25 cellular contexts compared by ENCODE assay signal in genomic region chr2:177000408-177000807, GRCh38.
DNase-seq lines count a peak whose midpoint lies in the region; ATAC-seq and TF ChIP-seq lines count a peak whose summit lies in the region.
"Had no signal": no experiment of that assay in that cellular context is flagged by ENCODE, and none has a peak within 500 bp of the region (broad histone marks: within the 10 kb centered on the region; RNA-seq: fewer than 3 reads in every experiment).

No MANE protein-coding gene starts in this region.

- peak overlapping the region; percentile 40 to 79 (median 67); a peak in 20 of 22 replicates for H3K4me2 ChIP-seq in BLaER1 treated with 17β-estradiol and CSF1 and Interleukin-3, amounts not matched to agents 10 nM and 100 nM
- no peak overlapping the region for H3K4me2 ChIP-seq in GM23338
- H3K4me2 ChIP-seq: A549 had no signal

- no peak; the same call in 2 of the 3 replicates for ATAC-seq in GM23338
- ATAC-seq in WTC11, result no peak
- ATAC-seq in HG03521 (IDR thresholded peaks at IDR 0.05; ENCODE audit: unreplicated experiment), result no peak
- ATAC-seq: A549, HepG2 had no signal

- H3K9me3 Mint-ChIP-seq in GM23338 (no peaks in the 10 kb centered on the region), WTC11 (peaks cover 5% of the 10 kb centered on the region; the same call in 1 of the 2 replicates), nephron (peaks cover 3% of the 10 kb centered on the region)

- H3K36me3 Mint-ChIP-seq in GM23338 (ENCODE audit: low read depth) (no peaks in the 10 kb centered on the region), WTC11 (no peaks in the 10 kb centered on the region), nephron (ENCODE audit: low read depth) (no peaks in the 10 kb centered on the region)
- H3K36me3 Mint-ChIP-seq: CD4-positive, alpha-beta memory T cell had no signal

- H3K4me1 ChIP-seq in BLaER1 treated with 17β-estradiol and CSF1 and Interleukin-3, amounts not matched to agents 10 nM and 100 nM, result peaks cover 39 to 45% (median 42%) of the 10 kb centered on the region in 10 experiments
- H3K4me1 ChIP-seq in GM23338 (ENCODE audit: insufficient read depth), result 0 out of 2 replicates have a peak, but pooled peaks cover 9% of the 10 kb centered on the region
- H3K4me1 ChIP-seq: SJCRH30 had no signal

- H3K27ac ChIP-seq in BLaER1 treated with 17β-estradiol and CSF1 and Interleukin-3, amounts not matched to agents 10 nM and 100 nM, result peak overlapping the region in 8 of 11 experiments; percentile 33 to 87 (median 76); a peak in 12 of 22 replicates
- H3K27ac ChIP-seq in GM23338 (ENCODE audit: low read depth), result no peak overlapping the region
- H3K27ac ChIP-seq: A549, SJCRH30 had no signal

- no peak overlapping the region for H2AFZ ChIP-seq in GM23338

- H3K79me2 ChIP-seq in GM23338 (replicated peaks; ENCODE audit: insufficient read depth), result no peaks in the 10 kb centered on the region

- no peaks in the 10 kb centered on the region for H3F3A ChIP-seq in GM23338 (replicated peaks; ENCODE audit: low read depth)

- H3K36me3 ChIP-seq in BLaER1 treated with 17β-estradiol and CSF1 and Interleukin-3, amounts not matched to agents 10 nM and 100 nM, result no peaks in the 10 kb centered on the region
- no peaks in the 10 kb centered on the region for H3K36me3 ChIP-seq in GM23338 (ENCODE audit: insufficient read depth)
- H3K36me3 ChIP-seq: SJCRH30 had no signal

- DNase-seq in GM23338 (ENCODE audit: low spot score), result peak; percentile 15
- no peak for DNase-seq in WTC11 (ENCODE audit: low spot score)
- no peak for DNase-seq in NCI-H2107 (lab: John Stamatoyannopoulos, UW)
- DNase-seq in NAMALWA (ENCODE audit: low spot score), result no peak
- DNase-seq: Caco-2; CD4-positive, alpha-beta memory T cell; DMS 273 treated with DMSO at 0.1 percent for 48 hours; DND-41; H7; HFFc6; KBM-7; NCI-H1105; NCI-H146; NCI-H2029 treated with DMSO at 0.1 percent for 48 hours; NCI-H2171; NCI-H345; NCI-H524 treated with DMSO at 0.1 percent for 48 hours; NCI-H82; OCI-M1; SJCRH30 had no signal

- H3K9me2 ChIP-seq in GM23338 (ENCODE audit: insufficient read depth), result peaks cover 18% of the 10 kb centered on the region

- peaks cover 0 to 8% (median 2%) of the 10 kb centered on the region in 11 experiments; a peak in 5 of 22 replicates for H3K9me3 ChIP-seq in BLaER1 treated with 17β-estradiol and CSF1 and Interleukin-3, amounts not matched to agents 10 nM and 100 nM (replicated peaks in 1 of 11)
- H3K9me3 ChIP-seq: A549, Caco-2, SJCRH30 had no signal

- no peak overlapping the region for H3K4me3 Mint-ChIP-seq in GM23338
- H3K4me3 Mint-ChIP-seq in WTC11, result no peak overlapping the region
- no peak overlapping the region for H3K4me3 Mint-ChIP-seq in nephron
- H3K4me3 Mint-ChIP-seq: CD4-positive, alpha-beta memory T cell; HFFc6 had no signal

- H4K20me1 ChIP-seq in BLaER1 treated with 17β-estradiol and CSF1 and Interleukin-3, amounts not matched to agents 10 nM and 100 nM, result no peaks in the 10 kb centered on the region
- no peaks in the 10 kb centered on the region for H4K20me1 ChIP-seq in GM23338 (replicated peaks; ENCODE audit: insufficient read depth)

- TF ChIP-seq CTCF in GM23338 (conservative IDR thresholded peaks at IDR 0.05; ENCODE audit: low read depth in 2 of 2), result no peak
- TF ChIP-seq CTCF in WTC11 (IDR thresholded peaks at IDR 0.05), result no peak
- no peak for TF ChIP-seq CTCF in nephron (IDR thresholded peaks at IDR 0.05; ENCODE audit: unreplicated experiment in 3 of 3)

- CTCF ChIA-PET in WTC11 (lab: Charles Lee), result no interaction called here

- H3K27me3 ChIP-seq in BLaER1 treated with 17β-estradiol and CSF1 and Interleukin-3, amounts not matched to agents 10 nM and 100 nM, result no peaks in the 10 kb centered on the region
- no peaks in the 10 kb centered on the region for H3K27me3 ChIP-seq in GM23338 (ENCODE audit: insufficient read depth)

- H3K4me1 Mint-ChIP-seq in GM23338 (peaks cover 14% of the 10 kb centered on the region; the same call in 2 of the 3 replicates), WTC11 (peaks cover 12% of the 10 kb centered on the region), nephron (peaks cover 50% of the 10 kb centered on the region)

- H3K27ac Mint-ChIP-seq in GM23338 (peak overlapping the region; percentile 3; the same call in 1 of the 2 replicates), WTC11 (peak overlapping the region; percentile 38; the same call in 1 of the 2 replicates), nephron (peak overlapping the region; percentile 66 to 92 (median 74))
- H3K27ac Mint-ChIP-seq: CD4-positive, alpha-beta memory T cell; HFFc6 had no signal

- no peak overlapping the region for H3K4me3 ChIP-seq in BLaER1 treated with 17β-estradiol and CSF1 and Interleukin-3, amounts not matched to agents 10 nM and 100 nM
- no peak overlapping the region for H3K4me3 ChIP-seq in GM23338
- H3K4me3 ChIP-seq: A549, SJCRH30 had no signal

- H3K9ac ChIP-seq in BLaER1 treated with 17β-estradiol and CSF1 and Interleukin-3, amounts not matched to agents 10 nM and 100 nM, result peak overlapping the region in 1 of 11 experiments; percentile 25; a peak in 1 of 22 replicates

- POLR2A ChIA-PET in WTC11 (lab: Charles Lee), result no interaction called here

- H3K27me3 Mint-ChIP-seq in GM23338 (ENCODE audit: insufficient read depth, low read depth, poor library complexity) (no peaks in the 10 kb centered on the region), WTC11 (ENCODE audit: low read depth) (no peaks in the 10 kb centered on the region), nephron (ENCODE audit: low read depth) (no peaks in the 10 kb centered on the region)

TF ChIP-seq in GM23338, 12 proteins besides CTCF, POLR2A, EP300 and RAD21 (continues in another document):
- no peak for TF ChIP-seq ETS1 (IDR thresholded peaks at IDR 0.05)
- no peak for TF ChIP-seq EZH2phosphoT487 (IDR thresholded peaks at IDR 0.05; ENCODE audit: unreplicated experiment)
- TF ChIP-seq STAT1 (IDR thresholded peaks at IDR 0.05; ENCODE audit: unreplicated experiment), result no peak
- no peak for TF ChIP-seq CREB1 (CRISPR knock-in tag; IDR thresholded peaks at IDR 0.05; ENCODE audit: low read depth)
- TF ChIP-seq NANOG (IDR thresholded peaks at IDR 0.05; ENCODE audit: borderline replicate concordance), result no peak
- no peak for TF ChIP-seq ZNF114 (CRISPR knock-in tag; IDR thresholded peaks at IDR 0.05)
- no peak for TF ChIP-seq POLR2AphosphoS5 (IDR thresholded peaks at IDR 0.05; ENCODE audit: low read depth)
- no peak for TF ChIP-seq EZH2 (IDR thresholded peaks at IDR 0.05; ENCODE audit: low read depth, unreplicated experiment)
- no peak for TF ChIP-seq ZNF331 (CRISPR knock-in tag; IDR thresholded peaks at IDR 0.05; ENCODE audit: low read depth)
- TF ChIP-seq JUNB (IDR thresholded peaks at IDR 0.05; ENCODE audit: unreplicated experiment), result no peak

TF ChIP-seq in WTC11, 78 proteins besides CTCF, POLR2A, EP300 and RAD21:
- TF ChIP-seq RORB (CRISPR knock-in tag; IDR thresholded peaks at IDR 0.05) (no peak), MYBL2 (CRISPR knock-in tag; IDR thresholded peaks at IDR 0.05) (no peak)

Comparison
In these comparisons a context has a peak if more than half of its experiments do, and no peak if none do; other contexts are left out.
1. H3K27ac Mint-ChIP-seq: peak in every context shown above with its lines; median percentile 74 in nephron; 38 in WTC11; 3 in GM23338.